ENCODE assay signal across 8 cellular contexts in the genomic region with DNA sequence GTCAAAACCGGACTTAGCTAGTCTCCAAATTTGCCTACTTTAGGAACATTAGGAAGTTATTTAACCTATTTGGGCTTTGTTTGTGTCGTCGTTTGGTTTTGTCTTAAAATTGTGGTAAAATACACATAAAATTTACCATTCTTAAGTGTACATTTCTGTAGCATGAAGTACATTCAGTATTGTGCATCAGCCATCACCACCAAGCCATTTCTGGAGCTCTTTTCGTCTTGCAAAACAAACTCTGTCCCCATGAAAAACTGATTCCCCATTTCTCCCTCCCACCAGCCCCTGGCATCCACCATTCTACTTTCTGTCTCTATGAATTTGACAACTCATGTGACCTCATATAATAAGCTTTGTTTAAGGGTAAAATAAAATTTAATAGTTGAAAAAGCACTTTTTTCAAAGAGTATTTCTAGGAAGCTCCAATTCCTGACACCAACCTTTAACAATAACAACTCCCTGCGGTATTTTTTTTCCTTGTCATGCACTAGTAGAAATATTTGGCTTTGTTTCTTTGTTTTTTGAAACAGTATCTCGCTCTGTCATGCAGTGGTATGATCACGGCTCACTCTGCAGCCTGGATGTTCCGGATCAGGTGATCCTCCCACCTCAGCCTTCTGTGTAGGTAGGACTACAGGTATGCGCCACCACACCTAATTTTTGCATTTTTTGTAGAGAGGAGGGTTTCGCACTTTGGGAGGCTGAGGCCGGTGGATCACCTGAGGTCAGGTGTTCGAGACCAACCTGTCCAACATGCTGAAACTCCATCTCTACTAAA. TPM values are rescaled to one million over a fixed set of nuclear protein-coding genes. Genes with fewer than 3 reads are reported as not detected.
DNase-seq lines count a peak whose midpoint lies in the region; ATAC-seq and TF ChIP-seq lines count a peak whose summit lies in the region.

No MANE protein-coding gene starts in this region.

- peaks cover 85% of the 10 kb centered on the region for H3K4me1 Mint-ChIP-seq in activated CD4-positive, alpha-beta T cell treated with anti-CD3 and anti-CD28 coated beads for 36 hours

- peak overlapping the region; percentile 84 to 100 (median 99) for H3K27ac ChIP-seq in adrenal gland
- peak overlapping the region; percentile 100 for H3K27ac ChIP-seq in suprapubic skin

- CTCF ChIA-PET in activated CD4-positive, alpha-beta T cell treated with anti-CD3 and anti-CD28 coated beads for 36 hours (lab: Charles Lee) = interaction anchor here (0.7 to 8.3 kb wide), 5 partner anchors 9 to 104 kb away, joined by 3 to 92 read pairs (median 22); no protein-coding TSS in a partner anchor

- H3K36me3 Mint-ChIP-seq in activated CD4-positive, alpha-beta T cell treated with anti-CD3 and anti-CD28 coated beads for 36 hours (ENCODE audit: low read depth) = peaks cover 23% of the 10 kb centered on the region

- peak overlapping the region; percentile 100 for H3K4me3 Mint-ChIP-seq in activated CD4-positive, alpha-beta T cell treated with anti-CD3 and anti-CD28 coated beads for 36 hours

- H3K27me3 ChIP-seq in adrenal gland (no peaks in the 10 kb centered on the region), kidney epithelial cell (ENCODE audit: control insufficient read depth, insufficient read depth, low read length) (no peaks in the 10 kb centered on the region), suprapubic skin (no peaks in the 10 kb centered on the region)

- peak overlapping the region; percentile 100 for H3K27ac Mint-ChIP-seq in activated CD4-positive, alpha-beta T cell treated with anti-CD3 and anti-CD28 coated beads for 36 hours

- no peaks in the 10 kb centered on the region for H3K9me3 Mint-ChIP-seq in activated CD4-positive, alpha-beta T cell treated with anti-CD3 and anti-CD28 coated beads for 36 hours (ENCODE audit: low read depth)

- no peak for TF ChIP-seq EP300 in suprapubic skin (IDR thresholded peaks at IDR 0.05)

- peak overlapping the region in 1 of 4 donors; percentile 96 for H3K4me3 ChIP-seq in adrenal gland
- H3K4me3 ChIP-seq in kidney epithelial cell (ENCODE audit: low read depth, low read length) = peak overlapping the region; percentile 31
- peak overlapping the region; percentile 88 for H3K4me3 ChIP-seq in suprapubic skin

- no peak for DNase-seq in activated CD4-positive, alpha-beta T cell treated with anti-CD3 and anti-CD28 coated beads for 36 hours
- no peak for DNase-seq in activated CD4-positive, alpha-beta T cell treated with anti-CD3 and anti-CD28 coated beads, Interleukin-2, amount 50 U/mL, for 1 hour
- DNase-seq in adrenal gland = peak in 6 of 7 donors; percentile 9 to 61 (median 40)
- DNase-seq in kidney epithelial cell (ENCODE audit: low read depth) = no peak
- peak in 1 of 2 donors; percentile 59 for DNase-seq in suprapubic skin (ENCODE audit: low spot score in 2 of 2)
- DNase-seq in NCI-H510A (lab: John Stamatoyannopoulos, UW) = no peak
- DNase-seq in NK-92 treated with Interleukin-12 subunit alpha and Interleukin-12 subunit beta, amount 100 ng/mL, for 24 hours (lab: John Stamatoyannopoulos, UW) = no peak
- DNase-seq in stimulated activated CD4-positive, alpha-beta T cell treated with anti-CD3 and anti-CD28 coated beads, Interleukin-2, amount 100 ng/mL, for 48 hours = no peak

- POLR2A ChIA-PET in activated CD4-positive, alpha-beta T cell treated with anti-CD3 and anti-CD28 coated beads for 36 hours (lab: Charles Lee) = interaction anchor here (0.9 to 1.8 kb wide), 4 partner anchors 10 to 351 kb away, joined by 3 to 15 read pairs (median 4); no protein-coding TSS in a partner anchor

- H3K36me3 ChIP-seq in adrenal gland (replicated peaks in 1 of 2) (peaks cover 0 to 11% of the 10 kb centered on the region in 2 donors), kidney epithelial cell (ENCODE audit: control insufficient read depth, insufficient read depth, low read length) (peaks cover 3% of the 10 kb centered on the region), suprapubic skin (peaks cover 9% of the 10 kb centered on the region)

- no peak for TF ChIP-seq CTCF in adrenal gland (IDR thresholded peaks at IDR 0.05)
- no peak for TF ChIP-seq CTCF in kidney epithelial cell (IDR thresholded peaks at IDR 0.05; ENCODE audit: insufficient read depth, low read length, poor library complexity, severe bottlenecking)
- no peak for TF ChIP-seq CTCF in suprapubic skin (IDR thresholded peaks at IDR 0.05)

- no peaks in the 10 kb centered on the region for H3K27me3 Mint-ChIP-seq in activated CD4-positive, alpha-beta T cell treated with anti-CD3 and anti-CD28 coated beads for 36 hours

- 34 to 41% (median 39%) methylated on average over 11 to 12 of the region's 12 CpGs for WGBS in adrenal gland, 4 donors
- WGBS in suprapubic skin = 32% methylated on average over 12 of the region's 12 CpGs

- H3K4me1 ChIP-seq in adrenal gland (replicated peaks in 1 of 2) (peaks cover 34 to 57% of the 10 kb centered on the region in 2 donors), suprapubic skin (peaks cover 73% of the 10 kb centered on the region)

- intact Hi-C loops in activated CD4-positive, alpha-beta T cell treated with anti-CD3 and anti-CD28 coated beads for 36 hours (cut with DNase I, micrococcal nuclease) = loop anchor here (1.0 to 10.0 kb wide), 11 partner anchors 21 to 1943 kb away; a partner anchor contains a TSS
- intact Hi-C loops in adrenal gland (cut with DNase I) = no loop called here

- TF ChIP-seq POLR2A in adrenal gland (IDR thresholded peaks at IDR 0.05) (no peak), suprapubic skin (IDR thresholded peaks at IDR 0.05) (no peak)

- no peak for ATAC-seq in activated CD4-positive, alpha-beta T cell treated with anti-CD3 and anti-CD28 coated beads for 36 hours

- no peaks in the 10 kb centered on the region for H3K9me3 ChIP-seq in adrenal gland (replicated peaks in 1 of 3)
- no peaks in the 10 kb centered on the region for H3K9me3 ChIP-seq in suprapubic skin

RNA-seq across cellular contexts. Expression of a gene that starts 3.6 kb away (rescaled TPM):
- total RNA-seq in activated CD4-positive, alpha-beta T cell treated with anti-CD3 and anti-CD28 coated beads for 36 hours = 100 to 1,000 TPM; 809 to 936 TPM
- 1,000 to 10,000 TPM in 4 of 8 donors, 100 to 1,000 TPM in 4; 896 to 1,700 (median 1,052) TPM for total RNA-seq in adrenal gland
- 1,000 to 10,000 TPM in 2 of 3 donors, 100 to 1,000 TPM in 1; 797 to 1,499 (median 1,129) TPM for polyA plus RNA-seq in adrenal gland
- total RNA-seq in kidney epithelial cell = 1,369 and 1,432 TPM in 2 replicates
- total RNA-seq in suprapubic skin = 1,000 to 10,000 TPM; 1,287 to 1,717 (median 1,373) TPM

RNA-seq across cellular contexts. Expression of a gene that starts 54.4 kb away (rescaled TPM):
- total RNA-seq in activated CD4-positive, alpha-beta T cell treated with anti-CD3 and anti-CD28 coated beads for 36 hours = 10 to 100 TPM; 22.9 to 24.1 TPM
- total RNA-seq in adrenal gland = 1,000 to 10,000 TPM in 5 of 8 donors, 100 to 1,000 TPM in 3; 646 to 8,580 (median 1,325) TPM
- polyA plus RNA-seq in adrenal gland = 1,000 to 10,000 TPM in 2 of 3 donors, 100 to 1,000 TPM in 1; 213 to 5,784 (median 1,664) TPM
- 30.0 and 36.1 TPM in 2 replicates for total RNA-seq in kidney epithelial cell
- total RNA-seq in suprapubic skin = 10 to 100 TPM; 25.6 to 38.1 (median 29.0) TPM

Comparison
In these comparisons a context has a peak if more than half of its experiments do, and no peak if none do; other contexts are left out.
1. DNase-seq: peak in adrenal gland (6 of 7); none in activated CD4-positive, alpha-beta T cell treated with anti-CD3 and anti-CD28 coated beads for 36 hours (single experiment), activated CD4-positive, alpha-beta T cell treated with anti-CD3 and anti-CD28 coated beads, Interleukin-2, amount 50 U/mL, for 1 hour (single experiment), kidney epithelial cell (single experiment), NCI-H510A (single experiment), NK-92 treated with Interleukin-12 subunit alpha and Interleukin-12 subunit beta, amount 100 ng/mL, for 24 hours (single experiment) and stimulated activated CD4-positive, alpha-beta T cell treated with anti-CD3 and anti-CD28 coated beads, Interleukin-2, amount 100 ng/mL, for 48 hours (0 of 2).
2. RNA of a gene that starts 54.4 kb away (total RNA-seq): 646 to 8,580 TPM in adrenal gland; 30.0 to 36.1 TPM in kidney epithelial cell, 25.6 to 38.1 TPM in suprapubic skin and 22.9 to 24.1 TPM in activated CD4-positive, alpha-beta T cell treated with anti-CD3 and anti-CD28 coated beads for 36 hours; every median in the first group is over 10 times any median in the second.
3. intact Hi-C loops: an anchor here in activated CD4-positive, alpha-beta T cell treated with anti-CD3 and anti-CD28 coated beads for 36 hours (1.0 to 10.0 kb wide); none called in adrenal gland.